1 cellular context compared by ENCODE assay signal in genomic region chr6:53359088-53359842, GRCh38.
TF ChIP-seq lines count a peak whose summit lies in the region.

No MANE protein-coding gene starts in this region.

TF ChIP-seq in HepG2, 621 proteins besides CTCF, POLR2A, EP300 and RAD21 (continued from another document and continues in another):
- TF ChIP-seq KIAA2018 (CRISPR knock-in tag; IDR thresholded peaks at IDR 0.05; ENCODE audit: borderline replicate concordance), result no peak
- peak; percentile 29; the same call in 1 of the 2 replicates for TF ChIP-seq TBX3 (IDR thresholded peaks at IDR 0.05; ENCODE audit: borderline replicate concordance)
- peak; percentile 49; the same call in 1 of the 2 replicates for TF ChIP-seq NAIF1 (CRISPR knock-in tag; IDR thresholded peaks at IDR 0.05; ENCODE audit: borderline replicate concordance)
- TF ChIP-seq ZNF281 (CRISPR knock-in tag; IDR thresholded peaks at IDR 0.05; ENCODE audit: borderline replicate concordance), result peak; percentile 94
- peak; percentile 52; the same call in 1 of the 2 replicates for TF ChIP-seq GMEB2 (CRISPR knock-in tag; IDR thresholded peaks at IDR 0.05; ENCODE audit: low read depth)
- peak; percentile 82; the same call in 1 of the 2 replicates for TF ChIP-seq ZSCAN21 (CRISPR knock-in tag; IDR thresholded peaks at IDR 0.05; ENCODE audit: borderline replicate concordance)
- peak; percentile 93; the same call in 1 of the 2 replicates for TF ChIP-seq POGK (CRISPR knock-in tag; conservative IDR thresholded peaks at IDR 0.05)
- TF ChIP-seq ZNF776 (CRISPR knock-in tag; IDR thresholded peaks at IDR 0.05), result peak; percentile 93; the same call in 1 of the 2 replicates
- no peak for TF ChIP-seq TRIM22 (IDR thresholded peaks at IDR 0.05)
- TF ChIP-seq TRAFD1 (CRISPR knock-in tag; IDR thresholded peaks at IDR 0.05; ENCODE audit: borderline replicate concordance), result peak; percentile 89; the same call in 1 of the 2 replicates
- peak; percentile 36; the same call in 1 of the 2 replicates for TF ChIP-seq SMARCC2 (IDR thresholded peaks at IDR 0.05)
- TF ChIP-seq POLR2AphosphoS5 (IDR thresholded peaks at IDR 0.05; ENCODE audit: low read depth, low read length), result peak; percentile 81
- peak; percentile 97 for TF ChIP-seq RBFOX2 (IDR thresholded peaks at IDR 0.05; ENCODE audit: low read depth, low read length)
- peak; percentile 83; the same call in 1 of the 2 replicates for TF ChIP-seq ZNF333 (CRISPR knock-in tag; IDR thresholded peaks at IDR 0.05; ENCODE audit: borderline replicate concordance)
- TF ChIP-seq ZNF550 (CRISPR knock-in tag; IDR thresholded peaks at IDR 0.05; ENCODE audit: borderline replicate concordance), result no peak
- TF ChIP-seq ZNF501 (CRISPR knock-in tag; IDR thresholded peaks at IDR 0.05), result peak; percentile 79
- TF ChIP-seq ZNF761 (CRISPR knock-in tag; conservative IDR thresholded peaks at IDR 0.05), result peak; percentile 73; the same call in 1 of the 2 replicates
- no peak for TF ChIP-seq DNMT1 (CRISPR knock-in tag; IDR thresholded peaks at IDR 0.05)
- peak; percentile 58 to 82; a peak in 1 of 4 replicates for TF ChIP-seq KLF16 (CRISPR knock-in tag; IDR thresholded peaks at IDR 0.05)
- TF ChIP-seq ZNF18 (CRISPR knock-in tag; IDR thresholded peaks at IDR 0.05; ENCODE audit: insufficient replicate concordance), result no peak
- TF ChIP-seq CREBL2 (CRISPR knock-in tag; IDR thresholded peaks at IDR 0.05; ENCODE audit: borderline replicate concordance), result peak; percentile 51; the same call in 1 of the 2 replicates
- TF ChIP-seq KLF6 (CRISPR knock-in tag; IDR thresholded peaks at IDR 0.05), result peak; percentile 68
- TF ChIP-seq ZNF609 (CRISPR knock-in tag; IDR thresholded peaks at IDR 0.05; ENCODE audit: borderline replicate concordance), result peak; percentile 76; the same call in 1 of the 2 replicates
- TF ChIP-seq GATA4 (IDR thresholded peaks at IDR 0.05; ENCODE audit: borderline replicate concordance, low read depth), result 0 out of 2 replicates have a peak, but pooled peaks have one; percentile 62
- peak; percentile 83; the same call in 1 of the 2 replicates for TF ChIP-seq ZSCAN31 (CRISPR knock-in tag; IDR thresholded peaks at IDR 0.05; ENCODE audit: low read depth)
